18 cellular contexts compared by ENCODE assay signal in the genomic region with DNA sequence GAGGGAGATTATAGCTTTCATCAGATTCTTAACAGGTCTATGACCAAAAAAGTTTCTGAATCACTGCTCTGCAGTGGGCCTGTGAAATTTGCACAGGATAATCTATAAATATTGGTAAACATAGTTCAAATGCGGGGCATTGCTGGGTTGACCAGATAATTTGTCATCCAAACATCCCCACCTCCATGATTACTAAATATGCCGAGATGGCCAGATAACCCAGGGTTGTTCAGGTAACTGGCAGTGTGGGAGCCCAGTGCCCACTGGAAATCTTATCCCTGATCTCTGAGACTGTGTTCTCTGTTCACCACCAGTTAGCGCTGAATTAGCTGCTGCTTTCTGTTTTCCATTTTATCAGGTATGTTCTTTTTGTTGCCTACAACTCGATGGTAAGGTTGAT. TPM values are rescaled to one million over a fixed set of nuclear protein-coding genes. Genes with fewer than 3 reads are reported as not detected.
A peak's percentile ranks its signal among the peaks of the same experiment; 100 is the strongest.
DNase-seq lines count a peak whose midpoint lies in the region; TF ChIP-seq lines count a peak whose summit lies in the region.
"Had no signal": no experiment of that assay in that cellular context is flagged by ENCODE, and none has a peak within 500 bp of the region (broad histone marks: within the 10 kb centered on the region; RNA-seq: fewer than 3 reads in every experiment).

No MANE protein-coding gene starts in this region.

- no peak for DNase-seq in GM23248
- no peak for DNase-seq in hepatocyte (ENCODE audit: low spot score)
- DNase-seq in progenitor cell of endocrine pancreas (ENCODE audit: low spot score, unreplicated experiment): no peak
- no peak for DNase-seq in AG20443 (ENCODE audit: low spot score)
- DNase-seq in germinal center (ENCODE audit: low spot score): no peak
- no peak for DNase-seq in MV-4-11 (lab: John Stamatoyannopoulos, UW)
- no peak for DNase-seq in neuronal stem cell (ENCODE audit: low spot score)
- DNase-seq: activated CD4-positive, alpha-beta T cell treated with anti-CD3 and anti-CD28 coated beads, Interleukin-2, amount 50 U/mL, for 48 hours; activated T-cell treated with anti-CD3 and anti-CD28 coated beads, Interleukin-2, amount 50 U/mL, for 24 hours; effector CD4-positive, alpha-beta T cell; naive B cell; NCI-H2081; retina; stimulated activated naive CD8-positive, alpha-beta T cell treated with anti-CD3 and anti-CD28 coated beads, Interleukin-15, amount 100 ng/mL, for 72 hours; SW 1271 had no signal

- no peak overlapping the region for H3K14ac ChIP-seq in neuronal stem cell (ENCODE audit: low read length)

- H2AFZ ChIP-seq in GM23248 (no peak overlapping the region), hepatocyte (no peak overlapping the region), neuronal stem cell (ENCODE audit: low read length) (no peak overlapping the region)

- no peak overlapping the region for H2AK5ac ChIP-seq in neuronal stem cell (ENCODE audit: low read depth, low read length)

- H4K8ac ChIP-seq in neuronal stem cell (ENCODE audit: low read depth, low read length): no peak overlapping the region

- H3K4me2 ChIP-seq in GM23248 (ENCODE audit: unreplicated experiment) (peak overlapping the region; percentile 39), hepatocyte (no peak overlapping the region), neuronal stem cell (ENCODE audit: insufficient read depth, low read length, poor library complexity, severe bottlenecking) (no peak overlapping the region)

- H3K9ac ChIP-seq in GM23248 (peak overlapping the region; percentile 41; the same call in 1 of the 2 replicates), neuronal stem cell (ENCODE audit: low read depth, low read length, poor library complexity) (no peak overlapping the region)

- peak overlapping the region; percentile 95 for H3K27ac Mint-ChIP-seq in progenitor cell of endocrine pancreas
- H3K27ac Mint-ChIP-seq: activated naive CD4-positive, alpha-beta T cell treated with anti-CD3 and anti-CD28 coated beads, Interleukin-2, amount 50 U/mL, for 24 hours; activated T-cell treated with anti-CD3 and anti-CD28 coated beads, Interleukin-2, amount 50 U/mL, for 24 hours; IgD-negative memory B cell; naive B cell; stimulated activated naive CD8-positive, alpha-beta T cell treated with anti-CD3 and anti-CD28 coated beads, Interleukin-15, amount 100 ng/mL, for 72 hours had no signal

- no peak overlapping the region for H4K91ac ChIP-seq in neuronal stem cell (ENCODE audit: low read depth, low read length, poor library complexity)

- peaks cover 34% of the 10 kb centered on the region for H3K4me1 Mint-ChIP-seq in progenitor cell of endocrine pancreas (ENCODE audit: low read depth)

- H2BK12ac ChIP-seq in neuronal stem cell (ENCODE audit: low read length): no peak overlapping the region

- H3K79me1 ChIP-seq in neuronal stem cell (ENCODE audit: low read depth, low read length): peaks cover 3% of the 10 kb centered on the region

- peaks cover 3% of the 10 kb centered on the region for H3K36me3 Mint-ChIP-seq in progenitor cell of endocrine pancreas (ENCODE audit: insufficient read depth)
- H3K36me3 Mint-ChIP-seq: activated naive CD4-positive, alpha-beta T cell treated with anti-CD3 and anti-CD28 coated beads, Interleukin-2, amount 50 U/mL, for 24 hours; IgD-negative memory B cell; naive B cell had no signal

- H3K9me3 Mint-ChIP-seq in progenitor cell of endocrine pancreas (ENCODE audit: low read depth): no peaks in the 10 kb centered on the region
- H3K9me3 Mint-ChIP-seq: activated naive CD4-positive, alpha-beta T cell treated with anti-CD3 and anti-CD28 coated beads, Interleukin-2, amount 50 U/mL, for 24 hours; activated T-cell treated with anti-CD3 and anti-CD28 coated beads, Interleukin-2, amount 50 U/mL, for 24 hours; IgD-negative memory B cell; naive B cell; stimulated activated naive CD8-positive, alpha-beta T cell treated with anti-CD3 and anti-CD28 coated beads, Interleukin-15, amount 100 ng/mL, for 72 hours had no signal

- H3F3A ChIP-seq in GM23248 (ENCODE audit: insufficient read depth): peaks cover 44% of the 10 kb centered on the region

- H3K9me2 ChIP-seq in GM23248 (ENCODE audit: insufficient read depth) (no peaks in the 10 kb centered on the region), hepatocyte (replicated peaks; ENCODE audit: insufficient read depth) (no peaks in the 10 kb centered on the region)

- H3K79me2 ChIP-seq in GM23248 (ENCODE audit: insufficient read depth): peaks cover 98% of the 10 kb centered on the region
- H3K79me2 ChIP-seq in hepatocyte: peaks cover 98% of the 10 kb centered on the region

- peaks cover 42% of the 10 kb centered on the region for H3K4me1 ChIP-seq in GM23248 (ENCODE audit: insufficient read depth)
- peaks cover 34% of the 10 kb centered on the region for H3K4me1 ChIP-seq in hepatocyte (ENCODE audit: insufficient read depth)
- peaks cover 15 to 35% of the 10 kb centered on the region in 2 donors for H3K4me1 ChIP-seq in neuronal stem cell (ENCODE audit: control insufficient read depth in 2 of 2, insufficient read depth in 1 of 2, low read depth in 1 of 2, low read length in 2 of 2)

- in situ Hi-C loops in GM23248 (cut with MboI): no loop called here

- H3K27ac ChIP-seq in GM23248 (peak overlapping the region; percentile 60), VCaP (peak overlapping the region; percentile 58), hepatocyte (peak overlapping the region; percentile 15), neuronal stem cell (replicated peaks; ENCODE audit: low read length) (no peak overlapping the region)

- H2BK5ac ChIP-seq in neuronal stem cell (ENCODE audit: low read length): no peak overlapping the region

- H2BK120ac ChIP-seq in neuronal stem cell (ENCODE audit: low read depth, low read length): no peak overlapping the region

- H4K20me1 ChIP-seq in GM23248 (ENCODE audit: insufficient read depth): no peaks in the 10 kb centered on the region
- H4K20me1 ChIP-seq in hepatocyte (ENCODE audit: insufficient read depth, poor library complexity, severe bottlenecking): no peaks in the 10 kb centered on the region

- no peak overlapping the region for H2BK15ac ChIP-seq in neuronal stem cell (ENCODE audit: low read length)

- H3K4me3 ChIP-seq in GM23248 (no peak overlapping the region), hepatocyte (no peak overlapping the region), neuronal stem cell (ENCODE audit: low read length in 2 of 2) (no peak overlapping the region)

- H3K9me3 ChIP-seq in GM23248 (ENCODE audit: low read depth) (no peaks in the 10 kb centered on the region), hepatocyte (ENCODE audit: low read depth) (no peaks in the 10 kb centered on the region), neuronal stem cell (replicated peaks in 1 of 2; ENCODE audit: control insufficient read depth in 2 of 2, insufficient read depth in 1 of 2, low read depth in 1 of 2, low read length in 2 of 2) (no peaks in the 10 kb centered on the region)

- no peak overlapping the region for H3K23ac ChIP-seq in neuronal stem cell (ENCODE audit: low read depth, low read length, poor library complexity)

- no peak for TF ChIP-seq CTCF in VCaP (conservative IDR thresholded peaks at IDR 0.05)
- no peak for TF ChIP-seq CTCF in hepatocyte (IDR thresholded peaks at IDR 0.05; ENCODE audit: poor library complexity)
- TF ChIP-seq CTCF in progenitor cell of endocrine pancreas (IDR thresholded peaks at IDR 0.05; ENCODE audit: unreplicated experiment): no peak

- no peak overlapping the region for H3K4ac ChIP-seq in neuronal stem cell (ENCODE audit: low read length)

- H3K18ac ChIP-seq in neuronal stem cell (ENCODE audit: low read length): no peak overlapping the region

- H3K36me3 ChIP-seq in GM23248 (ENCODE audit: low read depth) (no peaks in the 10 kb centered on the region), hepatocyte (replicated peaks; ENCODE audit: insufficient read depth, low read depth) (no peaks in the 10 kb centered on the region), neuronal stem cell (replicated peaks in 1 of 2; ENCODE audit: control insufficient read depth in 2 of 2, insufficient read depth in 2 of 2, low read length in 2 of 2) (no peaks in the 10 kb centered on the region)

- no peaks in the 10 kb centered on the region for H3K27me3 Mint-ChIP-seq in progenitor cell of endocrine pancreas
- H3K27me3 Mint-ChIP-seq: activated naive CD4-positive, alpha-beta T cell treated with anti-CD3 and anti-CD28 coated beads, Interleukin-2, amount 50 U/mL, for 24 hours; activated T-cell treated with anti-CD3 and anti-CD28 coated beads, Interleukin-2, amount 50 U/mL, for 24 hours; naive B cell; stimulated activated naive CD8-positive, alpha-beta T cell treated with anti-CD3 and anti-CD28 coated beads, Interleukin-15, amount 100 ng/mL, for 72 hours had no signal

- 94 to 95% methylated on average over 4 of the region's 4 CpGs for WGBS in GM23248 (ENCODE audit: low coverage in 1 of 2, low lambda C conversion rate in 2 of 2, missing lambda C conversion rate in 2 of 2), 2 experiments
- 68% methylated on average over 4 of the region's 4 CpGs for WGBS in hepatocyte (ENCODE audit: low lambda C conversion rate, missing lambda C conversion rate)
- no CpG with 5 or more reads among the region's 4 CpGs for WGBS in neuronal stem cell (ENCODE audit: extremely low coverage in 2 of 2, insufficient read length in 2 of 2, insufficient replicate concordance in 1 of 2), 2 donors

- H3K4me3 Mint-ChIP-seq in progenitor cell of endocrine pancreas (ENCODE audit: low read depth): no peak overlapping the region
- H3K4me3 Mint-ChIP-seq: activated naive CD4-positive, alpha-beta T cell treated with anti-CD3 and anti-CD28 coated beads, Interleukin-2, amount 50 U/mL, for 24 hours; activated T-cell treated with anti-CD3 and anti-CD28 coated beads, Interleukin-2, amount 50 U/mL, for 24 hours; IgD-negative memory B cell; naive B cell; stimulated activated naive CD8-positive, alpha-beta T cell treated with anti-CD3 and anti-CD28 coated beads, Interleukin-15, amount 100 ng/mL, for 72 hours had no signal

- no peaks in the 10 kb centered on the region for H3K27me3 ChIP-seq in GM23248 (replicated peaks; ENCODE audit: insufficient read depth)
- no peaks in the 10 kb centered on the region for H3K27me3 ChIP-seq in hepatocyte
- no peaks in the 10 kb centered on the region for H3K27me3 ChIP-seq in neuronal stem cell (ENCODE audit: control insufficient read depth in 3 of 3, insufficient read depth in 3 of 3, low read depth in 1 of 3, low read length in 3 of 3)

RNA-seq across cellular contexts. Expression of gene PTK7, which starts 21.4 kb away (rescaled TPM):
- total RNA-seq in GM23248 (2014; rRNA removed; shearing (Covaris generic)): 146 and 162 TPM in 2 replicates
- polyA plus RNA-seq in GM23248 (2016; fragmentation: Nextera tagmentation; extraction: Ambion mirVana) (110 and 113 TPM in 2 replicates), hepatocyte (159 and 162 TPM in 2 replicates)
- total RNA-seq in hepatocyte (108 and 127 TPM in 2 replicates), progenitor cell of endocrine pancreas (141 and 142 TPM in 2 replicates)
- polyA plus RNA-seq in neuronal stem cell (2013, experiment 1 of 2): 43.8 TPM
- polyA plus RNA-seq in neuronal stem cell (2013, experiment 2 of 2): 43.3 TPM
- polyA plus RNA-seq: IgD-negative memory B cell had no signal

RNA-seq across cellular contexts. Expression of gene KLC4, which starts 38.1 kb away (rescaled TPM):
- total RNA-seq in GM23248 (2014; rRNA removed; shearing (Covaris generic)): 15.0 and 32.2 TPM in 2 replicates
- polyA plus RNA-seq in GM23248 (2016; fragmentation: Nextera tagmentation; extraction: Ambion mirVana): 10.4 and 10.7 TPM in 2 replicates
- 73.4 and 73.5 TPM in 2 replicates for total RNA-seq in hepatocyte
- 67.5 and 68.9 TPM in 2 replicates for polyA plus RNA-seq in hepatocyte
- total RNA-seq in progenitor cell of endocrine pancreas: 71.9 and 73.8 TPM in 2 replicates
- polyA plus RNA-seq in neuronal stem cell (2013, experiment 1 of 2): 14.2 TPM
- polyA plus RNA-seq in neuronal stem cell (2013, experiment 2 of 2): 14.7 TPM

RNA-seq across cellular contexts. Expression of gene MRPL2, which starts 38.3 kb away (rescaled TPM):
- total RNA-seq in GM23248 (2014; rRNA removed; shearing (Covaris generic)): 18.5 and 19.7 TPM in 2 replicates
- polyA plus RNA-seq in GM23248 (2016; fragmentation: Nextera tagmentation; extraction: Ambion mirVana): 71.9 and 78.0 TPM in 2 replicates
- 24.7 and 28.8 TPM in 2 replicates for total RNA-seq in hepatocyte
- polyA plus RNA-seq in hepatocyte: 68.4 and 81.8 TPM in 2 replicates
- 45.2 and 52.2 TPM in 2 replicates for total RNA-seq in progenitor cell of endocrine pancreas
- 46.8 TPM for polyA plus RNA-seq in neuronal stem cell (2013, experiment 1 of 2)
- polyA plus RNA-seq in neuronal stem cell (2013, experiment 2 of 2): 50.0 TPM

RNA-seq across cellular contexts. Expression of gene CUL7, which starts 43.9 kb away (rescaled TPM):
- total RNA-seq in GM23248 (2014; rRNA removed; shearing (Covaris generic)): 50.1 and 54.1 TPM in 2 replicates
- polyA plus RNA-seq in GM23248 (2016; fragmentation: Nextera tagmentation; extraction: Ambion mirVana) (21.8 and 23.7 TPM in 2 replicates), hepatocyte (39.2 and 46.4 TPM in 2 replicates)
- total RNA-seq in hepatocyte (46.1 and 58.2 TPM in 2 replicates), progenitor cell of endocrine pancreas (58.9 and 60.9 TPM in 2 replicates)
- polyA plus RNA-seq in neuronal stem cell (2013, experiment 1 of 2): 16.9 TPM
- 16.9 TPM for polyA plus RNA-seq in neuronal stem cell (2013, experiment 2 of 2)
